ENCODE assay signal across 1 cellular context in the genomic region with DNA sequence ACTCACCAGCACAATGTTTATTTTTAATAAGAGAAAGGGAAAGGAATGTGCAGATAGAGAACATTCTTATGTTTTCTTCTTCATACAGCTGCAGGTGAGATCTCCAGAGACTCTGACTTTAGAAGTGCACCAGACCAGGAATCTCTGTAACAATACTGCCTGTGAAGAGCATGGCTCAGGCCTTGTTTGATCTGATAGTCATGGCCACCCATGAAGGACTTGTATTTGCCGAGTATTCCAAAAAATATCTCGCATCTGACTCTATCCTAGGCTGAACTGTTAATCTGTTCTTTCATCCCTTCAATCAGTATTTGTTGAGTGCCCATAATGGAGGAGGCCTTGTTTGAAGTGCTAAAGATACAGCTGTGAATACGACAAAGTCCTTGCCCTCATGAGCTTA.
TF ChIP-seq lines count a peak whose summit lies in the region.

No MANE protein-coding gene starts in this region.

TF ChIP-seq in HepG2, 621 proteins besides CTCF, POLR2A, EP300 and RAD21:
- TF ChIP-seq POLR2AphosphoS2 (IDR thresholded peaks at IDR 0.05; ENCODE audit: low read depth, low read length) (no peak), KLF15 (CRISPR knock-in tag; IDR thresholded peaks at IDR 0.05; ENCODE audit: borderline replicate concordance) (no peak), NFATC3 (CRISPR knock-in tag; IDR thresholded peaks at IDR 0.05) (no peak), RORA (CRISPR knock-in tag; IDR thresholded peaks at IDR 0.05) (no peak), SIX4 (CRISPR knock-in tag; IDR thresholded peaks at IDR 0.05) (no peak), TGIF2 (CRISPR knock-in tag; IDR thresholded peaks at IDR 0.05) (no peak)
- TF ChIP-seq, protein P1, sequence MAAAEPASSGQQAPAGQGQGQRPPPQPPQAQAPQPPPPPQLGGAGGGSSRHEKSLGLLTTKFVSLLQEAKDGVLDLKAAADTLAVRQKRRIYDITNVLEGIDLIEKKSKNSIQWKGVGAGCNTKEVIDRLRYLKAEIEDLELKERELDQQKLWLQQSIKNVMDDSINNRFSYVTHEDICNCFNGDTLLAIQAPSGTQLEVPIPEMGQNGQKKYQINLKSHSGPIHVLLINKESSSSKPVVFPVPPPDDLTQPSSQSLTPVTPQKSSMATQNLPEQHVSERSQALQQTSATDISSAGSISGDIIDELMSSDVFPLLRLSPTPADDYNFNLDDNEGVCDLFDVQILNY (CRISPR knock-in tag; conservative IDR thresholded peaks at IDR 0.05), result no peak
- TF ChIP-seq, protein P2, sequence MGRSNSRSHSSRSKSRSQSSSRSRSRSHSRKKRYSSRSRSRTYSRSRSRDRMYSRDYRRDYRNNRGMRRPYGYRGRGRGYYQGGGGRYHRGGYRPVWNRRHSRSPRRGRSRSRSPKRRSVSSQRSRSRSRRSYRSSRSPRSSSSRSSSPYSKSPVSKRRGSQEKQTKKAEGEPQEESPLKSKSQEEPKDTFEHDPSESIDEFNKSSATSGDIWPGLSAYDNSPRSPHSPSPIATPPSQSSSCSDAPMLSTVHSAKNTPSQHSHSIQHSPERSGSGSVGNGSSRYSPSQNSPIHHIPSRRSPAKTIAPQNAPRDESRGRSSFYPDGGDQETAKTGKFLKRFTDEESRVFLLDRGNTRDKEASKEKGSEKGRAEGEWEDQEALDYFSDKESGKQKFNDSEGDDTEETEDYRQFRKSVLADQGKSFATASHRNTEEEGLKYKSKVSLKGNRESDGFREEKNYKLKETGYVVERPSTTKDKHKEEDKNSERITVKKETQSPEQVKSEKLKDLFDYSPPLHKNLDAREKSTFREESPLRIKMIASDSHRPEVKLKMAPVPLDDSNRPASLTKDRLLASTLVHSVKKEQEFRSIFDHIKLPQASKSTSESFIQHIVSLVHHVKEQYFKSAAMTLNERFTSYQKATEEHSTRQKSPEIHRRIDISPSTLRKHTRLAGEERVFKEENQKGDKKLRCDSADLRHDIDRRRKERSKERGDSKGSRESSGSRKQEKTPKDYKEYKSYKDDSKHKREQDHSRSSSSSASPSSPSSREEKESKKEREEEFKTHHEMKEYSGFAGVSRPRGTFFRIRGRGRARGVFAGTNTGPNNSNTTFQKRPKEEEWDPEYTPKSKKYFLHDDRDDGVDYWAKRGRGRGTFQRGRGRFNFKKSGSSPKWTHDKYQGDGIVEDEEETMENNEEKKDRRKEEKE (IDR thresholded peaks at IDR 0.05), result no peak
- TF ChIP-seq, protein P3, sequence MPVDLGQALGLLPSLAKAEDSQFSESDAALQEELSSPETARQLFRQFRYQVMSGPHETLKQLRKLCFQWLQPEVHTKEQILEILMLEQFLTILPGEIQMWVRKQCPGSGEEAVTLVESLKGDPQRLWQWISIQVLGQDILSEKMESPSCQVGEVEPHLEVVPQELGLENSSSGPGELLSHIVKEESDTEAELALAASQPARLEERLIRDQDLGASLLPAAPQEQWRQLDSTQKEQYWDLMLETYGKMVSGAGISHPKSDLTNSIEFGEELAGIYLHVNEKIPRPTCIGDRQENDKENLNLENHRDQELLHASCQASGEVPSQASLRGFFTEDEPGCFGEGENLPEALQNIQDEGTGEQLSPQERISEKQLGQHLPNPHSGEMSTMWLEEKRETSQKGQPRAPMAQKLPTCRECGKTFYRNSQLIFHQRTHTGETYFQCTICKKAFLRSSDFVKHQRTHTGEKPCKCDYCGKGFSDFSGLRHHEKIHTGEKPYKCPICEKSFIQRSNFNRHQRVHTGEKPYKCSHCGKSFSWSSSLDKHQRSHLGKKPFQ (CRISPR knock-in tag; IDR thresholded peaks at IDR 0.05; ENCODE audit: insufficient replicate concordance), result no peak
- TF ChIP-seq, protein P4, sequence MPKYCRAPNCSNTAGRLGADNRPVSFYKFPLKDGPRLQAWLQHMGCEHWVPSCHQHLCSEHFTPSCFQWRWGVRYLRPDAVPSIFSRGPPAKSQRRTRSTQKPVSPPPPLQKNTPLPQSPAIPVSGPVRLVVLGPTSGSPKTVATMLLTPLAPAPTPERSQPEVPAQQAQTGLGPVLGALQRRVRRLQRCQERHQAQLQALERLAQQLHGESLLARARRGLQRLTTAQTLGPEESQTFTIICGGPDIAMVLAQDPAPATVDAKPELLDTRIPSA (CRISPR knock-in tag; IDR thresholded peaks at IDR 0.05; ENCODE audit: borderline replicate concordance), result no peak
- TF ChIP-seq, protein P5, sequence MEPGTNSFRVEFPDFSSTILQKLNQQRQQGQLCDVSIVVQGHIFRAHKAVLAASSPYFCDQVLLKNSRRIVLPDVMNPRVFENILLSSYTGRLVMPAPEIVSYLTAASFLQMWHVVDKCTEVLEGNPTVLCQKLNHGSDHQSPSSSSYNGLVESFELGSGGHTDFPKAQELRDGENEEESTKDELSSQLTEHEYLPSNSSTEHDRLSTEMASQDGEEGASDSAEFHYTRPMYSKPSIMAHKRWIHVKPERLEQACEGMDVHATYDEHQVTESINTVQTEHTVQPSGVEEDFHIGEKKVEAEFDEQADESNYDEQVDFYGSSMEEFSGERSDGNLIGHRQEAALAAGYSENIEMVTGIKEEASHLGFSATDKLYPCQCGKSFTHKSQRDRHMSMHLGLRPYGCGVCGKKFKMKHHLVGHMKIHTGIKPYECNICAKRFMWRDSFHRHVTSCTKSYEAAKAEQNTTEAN (CRISPR knock-in tag; conservative IDR thresholded peaks at IDR 0.05), result no peak
- TF ChIP-seq, protein P6, sequence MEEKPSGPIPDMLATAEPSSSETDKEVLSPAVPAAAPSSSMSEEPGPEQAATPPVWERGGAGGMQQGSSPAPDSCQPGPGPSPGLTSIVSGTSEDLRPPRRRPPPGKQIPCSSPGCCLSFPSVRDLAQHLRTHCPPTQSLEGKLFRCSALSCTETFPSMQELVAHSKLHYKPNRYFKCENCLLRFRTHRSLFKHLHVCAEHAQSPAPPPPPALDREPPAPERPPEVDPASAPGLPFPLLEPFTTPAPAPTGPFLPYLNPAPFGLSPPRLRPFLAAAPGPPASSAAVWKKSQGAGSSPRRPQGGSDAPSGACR (CRISPR knock-in tag; IDR thresholded peaks at IDR 0.05), result no peak
- TF ChIP-seq, protein P7, sequence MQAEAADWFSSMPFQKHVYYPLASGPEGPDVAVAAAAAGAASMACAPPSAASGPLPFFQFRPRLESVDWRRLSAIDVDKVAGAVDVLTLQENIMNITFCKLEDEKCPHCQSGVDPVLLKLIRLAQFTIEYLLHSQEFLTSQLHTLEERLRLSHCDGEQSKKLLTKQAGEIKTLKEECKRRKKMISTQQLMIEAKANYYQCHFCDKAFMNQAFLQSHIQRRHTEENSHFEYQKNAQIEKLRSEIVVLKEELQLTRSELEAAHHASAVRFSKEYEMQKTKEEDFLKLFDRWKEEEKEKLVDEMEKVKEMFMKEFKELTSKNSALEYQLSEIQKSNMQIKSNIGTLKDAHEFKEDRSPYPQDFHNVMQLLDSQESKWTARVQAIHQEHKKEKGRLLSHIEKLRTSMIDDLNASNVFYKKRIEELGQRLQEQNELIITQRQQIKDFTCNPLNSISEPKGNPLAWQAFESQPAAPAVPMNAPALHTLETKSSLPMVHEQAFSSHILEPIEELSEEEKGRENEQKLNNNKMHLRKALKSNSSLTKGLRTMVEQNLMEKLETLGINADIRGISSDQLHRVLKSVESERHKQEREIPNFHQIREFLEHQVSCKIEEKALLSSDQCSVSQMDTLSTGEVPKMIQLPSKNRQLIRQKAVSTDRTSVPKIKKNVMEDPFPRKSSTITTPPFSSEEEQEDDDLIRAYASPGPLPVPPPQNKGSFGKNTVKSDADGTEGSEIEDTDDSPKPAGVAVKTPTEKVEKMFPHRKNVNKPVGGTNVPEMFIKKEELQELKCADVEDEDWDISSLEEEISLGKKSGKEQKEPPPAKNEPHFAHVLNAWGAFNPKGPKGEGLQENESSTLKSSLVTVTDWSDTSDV (CRISPR knock-in tag; IDR thresholded peaks at IDR 0.05), result no peak
